32 cellular contexts compared by ENCODE assay signal in the genomic region with DNA sequence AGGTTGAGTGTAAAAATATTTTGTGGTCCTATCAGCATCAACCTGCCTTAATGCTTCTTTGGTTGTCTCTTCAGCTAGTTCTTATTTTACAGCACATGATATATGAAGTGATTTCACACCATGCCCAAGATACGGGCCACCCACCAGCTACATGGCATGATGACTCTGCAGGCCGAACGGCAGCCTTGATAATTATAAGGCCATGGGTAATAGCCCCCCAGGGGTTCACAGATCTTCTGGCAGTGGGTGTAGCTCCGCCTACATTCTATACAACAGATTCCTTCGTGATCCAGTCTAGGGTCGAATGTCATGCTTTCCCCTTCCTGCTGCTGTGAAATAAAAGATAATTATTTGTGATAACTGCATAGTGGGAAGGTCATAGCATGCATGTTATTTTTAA. TPM values are rescaled to one million over a fixed set of nuclear protein-coding genes. Genes with fewer than 3 reads are reported as not detected.
"Had no signal": no experiment of that assay in that cellular context is flagged by ENCODE, and none has a peak within 500 bp of the region (broad histone marks: within the 10 kb centered on the region; RNA-seq: fewer than 3 reads in every experiment).

No MANE protein-coding gene starts in this region.

- H3K27ac ChIP-seq: ascending aorta, body of pancreas, SJCRH30 had no signal

- H3K36me3 ChIP-seq: ascending aorta, SJCRH30 had no signal

- FAIRE-seq: bronchial epithelial cell had no signal

- H3K9me3 ChIP-seq: ascending aorta, body of pancreas, SJCRH30 had no signal

- H3K4me1 ChIP-seq: ascending aorta, body of pancreas had no signal

- DNase-seq: activated B cell treated with CpG ODN at 0.5 μM for 24 hours; activated CD4-positive, alpha-beta memory T cell treated with anti-CD3 and anti-CD28 coated beads for 36 hours; activated CD4-positive, alpha-beta T cell treated with anti-CD3 and anti-CD28 coated beads for 1 hour; activated CD4-positive, alpha-beta T cell treated with anti-CD3 and anti-CD28 coated beads, Interleukin-2, amount 10 ng/mL, durations not matched to agents 7 days and 5 days; activated CD8-positive, alpha-beta memory T cell treated with anti-CD3 and anti-CD28 coated beads for 24 hours; activated effector memory CD4-positive, alpha-beta T cell treated with anti-CD3 and anti-CD28 coated beads, Interleukin-2, amount 50 U/mL, for 16 hours; activated naive CD4-positive, alpha-beta T cell treated with Interleukin-2 at 50 U/mL for 16 hours; activated naive CD8-positive, alpha-beta T cell treated with anti-CD3 and anti-CD28 coated beads, Interleukin-2, amount 50 U/mL, for 24 hours; activated T-cell treated with anti-CD3 and anti-CD28 coated beads, Interleukin-2, amount 50 U/mL, for 4 hours; amniotic stem cell; body of pancreas; central memory CD4-positive, alpha-beta T cell; MM.1S; NCI-H1105; NCI-H1694; NCI-H2029; NCI-H2107; NCI-H345; NCI-H510A; NCI-H526 treated with DMSO at 0.1 percent for 48 hours; NK-92 treated with Interleukin-12 subunit alpha and Interleukin-12 subunit beta, amount 100 ng/mL, for 24 hours; OCI-M1; Right ventricle myocardium superior; RPMI8226; T-helper 17 cell; T-helper 9 cell had no signal

- ATAC-seq: activated naive CD4-positive, alpha-beta T cell treated with anti-CD3 and anti-CD28 coated beads, Interleukin-2, amount 50 U/mL, for 72 hours; activated naive CD8-positive, alpha-beta T cell treated with anti-CD3 and anti-CD28 coated beads, Interleukin-2, amount 50 U/mL, for 24 hours; activated T-cell treated with anti-CD3 and anti-CD28 coated beads, Interleukin-2, amount 50 U/mL, for 4 hours; body of pancreas; Panc1; T-helper 17 cell had no signal

- H3K4me3 ChIP-seq: ascending aorta, body of pancreas, SJCRH30 had no signal

- H3K27me3 ChIP-seq: ascending aorta, body of pancreas, SJCRH30 had no signal

RNA-seq across cellular contexts. Expression of gene CNMD, which starts 36.1 kb away (rescaled TPM):
- total RNA-seq: activated B cell treated with CpG ODN at 0.5 μM for 24 hours; activated CD4-positive, alpha-beta memory T cell treated with anti-CD3 and anti-CD28 coated beads for 36 hours; activated CD4-positive, alpha-beta T cell treated with anti-CD3 and anti-CD28 coated beads, Interleukin-2, amount 10 ng/mL, durations not matched to agents 7 days and 5 days; activated naive CD4-positive, alpha-beta T cell treated with anti-CD3 and anti-CD28 coated beads, Interleukin-2, amount 50 U/mL, for 72 hours; activated T-cell treated with anti-CD3 and anti-CD28 coated beads, Interleukin-2, amount 50 U/mL, for 4 hours; ascending aorta; bronchial epithelial cell; chondrocyte; Right ventricle myocardium superior; SJCRH30; T-helper 17 cell had no signal
